9 cellular contexts compared by ENCODE assay signal in the genomic region with DNA sequence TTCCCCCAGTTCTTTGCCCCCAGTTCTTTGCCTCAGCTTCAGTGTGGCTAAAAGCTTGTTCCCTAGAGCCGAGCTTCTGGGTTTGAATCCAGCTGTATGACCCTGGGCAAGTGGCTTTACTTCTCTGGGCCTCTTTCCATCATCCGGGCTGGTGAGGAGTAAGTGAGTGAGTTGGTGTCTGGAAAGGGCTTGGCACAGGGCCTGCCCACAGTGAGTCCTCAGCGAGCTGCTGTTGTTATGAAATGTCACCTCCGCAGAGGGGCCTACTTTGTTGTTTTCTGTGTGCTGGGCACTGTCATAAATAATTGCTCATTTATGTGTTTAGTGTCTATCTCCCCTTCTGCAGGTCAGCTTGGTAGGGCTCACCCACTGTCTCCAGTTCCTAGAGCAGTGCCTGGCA. TPM values are rescaled to one million over a fixed set of nuclear protein-coding genes. Genes with fewer than 3 reads are reported as not detected.
DNase-seq lines count a peak whose midpoint lies in the region; ATAC-seq and TF ChIP-seq lines count a peak whose summit lies in the region.
"Had no signal": no experiment of that assay in that cellular context is flagged by ENCODE, and none has a peak within 500 bp of the region (broad histone marks: within the 10 kb centered on the region; RNA-seq: fewer than 3 reads in every experiment).

No MANE protein-coding gene starts in this region.

- H3K36me3 ChIP-seq in esophagus muscularis mucosa: no peaks in the 10 kb centered on the region

- CTCF ChIA-PET in activated CD8-positive, alpha-beta memory T cell treated with anti-CD3 and anti-CD28 coated beads, Interleukin-2, amount 10 ng/mL, durations not matched to agents 7 days and 5 days (lab: Charles Lee): interaction anchor here (1.0 to 5.5 kb wide), 4 partner anchors 10 to 173 kb away, joined by 4 to 20 read pairs (median 4); a partner anchor contains a TSS

- intact Hi-C loops in esophagus muscularis mucosa (cut with DNase I): no loop called here

- no peak overlapping the region for H3K4me3 Mint-ChIP-seq in activated CD8-positive, alpha-beta memory T cell treated with anti-CD3 and anti-CD28 coated beads, Interleukin-2, amount 10 ng/mL, durations not matched to agents 7 days and 5 days
- peak overlapping the region; percentile 34 for H3K4me3 Mint-ChIP-seq in T-helper 2 cell treated with Interferon-gamma antibody and Interleukin-4, amounts not matched to agents 5 μg/mL and 100 μg/mL, for 36 hours
- peak overlapping the region in 1 of 2 donors; percentile 42 for H3K4me3 Mint-ChIP-seq in stimulated activated naive CD8-positive, alpha-beta T cell treated with anti-CD3 and anti-CD28 coated beads, Interleukin-15, amount 100 ng/mL, for 72 hours

- no peak for TF ChIP-seq POLR2A in esophagus muscularis mucosa (IDR thresholded peaks at IDR 0.05; ENCODE audit: low read depth)

- H3K4me3 ChIP-seq in esophagus muscularis mucosa: no peak overlapping the region

- peak overlapping the region; percentile 82 for H3K27ac Mint-ChIP-seq in activated CD8-positive, alpha-beta memory T cell treated with anti-CD3 and anti-CD28 coated beads, Interleukin-2, amount 10 ng/mL, durations not matched to agents 7 days and 5 days
- peak overlapping the region; percentile 89 for H3K27ac Mint-ChIP-seq in T-helper 2 cell treated with Interferon-gamma antibody and Interleukin-4, amounts not matched to agents 5 μg/mL and 100 μg/mL, for 36 hours
- H3K27ac Mint-ChIP-seq in stimulated activated naive CD8-positive, alpha-beta T cell treated with anti-CD3 and anti-CD28 coated beads, Interleukin-15, amount 100 ng/mL, for 72 hours: peak overlapping the region; percentile 66 to 87

- DNase-seq in activated CD8-positive, alpha-beta memory T cell treated with anti-CD3 and anti-CD28 coated beads, Interleukin-2, amount 10 ng/mL, durations not matched to agents 7 days and 5 days: no peak
- no peak for DNase-seq in activated CD8-positive, alpha-beta memory T cell treated with anti-CD3 and anti-CD28 coated beads for 24 hours
- no peak for DNase-seq in T-helper 2 cell treated with Interferon-gamma antibody and Interleukin-4, amounts not matched to agents 5 μg/mL and 100 μg/mL, for 36 hours (ENCODE audit: low spot score)
- DNase-seq in esophagus muscularis mucosa (ENCODE audit: extremely low spot score): no peak
- no peak for DNase-seq in stimulated activated naive CD8-positive, alpha-beta T cell treated with anti-CD3 and anti-CD28 coated beads, Interleukin-15, amount 100 ng/mL, for 72 hours
- DNase-seq in KG1 (lab: John Stamatoyannopoulos, UW): no peak
- DNase-seq in NCI-H2107 (lab: John Stamatoyannopoulos, UW): no peak
- DNase-seq in HT-29 (ENCODE audit: low spot score): no peak

- no peak for TF ChIP-seq EP300 in esophagus muscularis mucosa (IDR thresholded peaks at IDR 0.05)

- H3K4me1 ChIP-seq in esophagus muscularis mucosa: peaks cover 66 to 88% (median 82%) of the 10 kb centered on the region in 4 donors

- no peaks in the 10 kb centered on the region for H3K9me3 Mint-ChIP-seq in activated CD8-positive, alpha-beta memory T cell treated with anti-CD3 and anti-CD28 coated beads, Interleukin-2, amount 10 ng/mL, durations not matched to agents 7 days and 5 days (ENCODE audit: low read depth)
- H3K9me3 Mint-ChIP-seq in T-helper 2 cell treated with Interferon-gamma antibody and Interleukin-4, amounts not matched to agents 5 μg/mL and 100 μg/mL, for 36 hours: no peaks in the 10 kb centered on the region
- H3K9me3 Mint-ChIP-seq in stimulated activated naive CD8-positive, alpha-beta T cell treated with anti-CD3 and anti-CD28 coated beads, Interleukin-15, amount 100 ng/mL, for 72 hours: no peaks in the 10 kb centered on the region

- peak overlapping the region; percentile 26 to 64 (median 36) for H3K27ac ChIP-seq in esophagus muscularis mucosa (replicated peaks in 1 of 4)
- H3K27ac ChIP-seq: C4-2B had no signal

- no peak for ATAC-seq in activated CD8-positive, alpha-beta memory T cell treated with anti-CD3 and anti-CD28 coated beads, Interleukin-2, amount 10 ng/mL, durations not matched to agents 7 days and 5 days
- no peak for ATAC-seq in stimulated activated naive CD8-positive, alpha-beta T cell treated with anti-CD3 and anti-CD28 coated beads, Interleukin-15, amount 100 ng/mL, for 72 hours

- 48% methylated on average over 3 of the region's 4 CpGs for WGBS in esophagus muscularis mucosa

- no peak for TF ChIP-seq CTCF in esophagus muscularis mucosa (IDR thresholded peaks at IDR 0.05)

- no peaks in the 10 kb centered on the region for H3K27me3 ChIP-seq in esophagus muscularis mucosa

- H3K4me1 Mint-ChIP-seq in activated CD8-positive, alpha-beta memory T cell treated with anti-CD3 and anti-CD28 coated beads, Interleukin-2, amount 10 ng/mL, durations not matched to agents 7 days and 5 days: peaks cover 62% of the 10 kb centered on the region
- H3K4me1 Mint-ChIP-seq in T-helper 2 cell treated with Interferon-gamma antibody and Interleukin-4, amounts not matched to agents 5 μg/mL and 100 μg/mL, for 36 hours (ENCODE audit: low read depth): peaks cover 58% of the 10 kb centered on the region
- peaks cover 82% of the 10 kb centered on the region for H3K4me1 Mint-ChIP-seq in stimulated activated naive CD8-positive, alpha-beta T cell treated with anti-CD3 and anti-CD28 coated beads, Interleukin-15, amount 100 ng/mL, for 72 hours

- H3K9me3 ChIP-seq in esophagus muscularis mucosa: no peaks in the 10 kb centered on the region

- no peaks in the 10 kb centered on the region for H3K27me3 Mint-ChIP-seq in activated CD8-positive, alpha-beta memory T cell treated with anti-CD3 and anti-CD28 coated beads, Interleukin-2, amount 10 ng/mL, durations not matched to agents 7 days and 5 days
- no peaks in the 10 kb centered on the region for H3K27me3 Mint-ChIP-seq in T-helper 2 cell treated with Interferon-gamma antibody and Interleukin-4, amounts not matched to agents 5 μg/mL and 100 μg/mL, for 36 hours (ENCODE audit: low read depth)
- H3K27me3 Mint-ChIP-seq in stimulated activated naive CD8-positive, alpha-beta T cell treated with anti-CD3 and anti-CD28 coated beads, Interleukin-15, amount 100 ng/mL, for 72 hours: no peaks in the 10 kb centered on the region

- peaks cover 2% of the 10 kb centered on the region for H3K36me3 Mint-ChIP-seq in activated CD8-positive, alpha-beta memory T cell treated with anti-CD3 and anti-CD28 coated beads, Interleukin-2, amount 10 ng/mL, durations not matched to agents 7 days and 5 days
- H3K36me3 Mint-ChIP-seq in T-helper 2 cell treated with Interferon-gamma antibody and Interleukin-4, amounts not matched to agents 5 μg/mL and 100 μg/mL, for 36 hours (ENCODE audit: low read depth): peaks cover 12% of the 10 kb centered on the region

RNA-seq across cellular contexts. Expression of a gene that starts 31.7 kb away (rescaled TPM):
- total RNA-seq in activated CD8-positive, alpha-beta memory T cell treated with anti-CD3 and anti-CD28 coated beads, Interleukin-2, amount 10 ng/mL, durations not matched to agents 7 days and 5 days: 10 to 100 TPM; 55.3 to 64.6 TPM
- 10 to 100 TPM; 15.0 to 36.2 (median 23.7) TPM for total RNA-seq in esophagus muscularis mucosa
- total RNA-seq in HT-29 (2014; rRNA removed; shearing (Covaris generic)): 51.5 and 55.3 TPM in 2 replicates
